In genomic region chr6:130494745-130495144, GRCh38 we compare ENCODE assay signal across 19 cellular contexts.
DNase-seq lines count a peak whose midpoint lies in the region; TF ChIP-seq lines count a peak whose summit lies in the region.
"Had no signal": no experiment of that assay in that cellular context is flagged by ENCODE, and none has a peak within 500 bp of the region (broad histone marks: within the 10 kb centered on the region; RNA-seq: fewer than 3 reads in every experiment).

No MANE protein-coding gene starts in this region.

- no peak for TF ChIP-seq CTCF in AG04449 (IDR thresholded peaks at IDR 0.05; ENCODE audit: insufficient read depth, low read length, missing control alignments)
- TF ChIP-seq CTCF in astrocyte of the spinal cord (IDR thresholded peaks at IDR 0.05; ENCODE audit: low read depth, low read length), result no peak
- no peak for TF ChIP-seq CTCF in foreskin fibroblast (IDR thresholded peaks at IDR 0.05; ENCODE audit: low read depth, low read length)

- in situ Hi-C loops in astrocyte of the spinal cord (cut with HindIII; ENCODE audit: low sequenced_read_pairs), result no loop called here

- DNase-seq in AG04449 (ENCODE audit: low read depth, low spot score), result peak; percentile 29
- DNase-seq in HS-5 (ENCODE audit: low read depth), result peak; percentile 61
- peak; percentile 36 for DNase-seq in astrocyte of the spinal cord (ENCODE audit: low read depth, low spot score)
- peak; percentile 31 to 61 for DNase-seq in foreskin fibroblast
- DNase-seq in GDM1 (lab: John Stamatoyannopoulos, UW), result no peak
- DNase-seq in effector CD8-positive, alpha-beta T cell (lab: John Stamatoyannopoulos, UW), result no peak
- DNase-seq in DMS53 treated with DMSO at 0.1 percent for 48 hours (lab: John Stamatoyannopoulos, UW; ENCODE audit: unreplicated experiment), result no peak
- no peak for DNase-seq in NCI-H1417 treated with DMSO at 0.1 percent for 48 hours (lab: John Stamatoyannopoulos, UW)
- DNase-seq: 8988T; BE2C; CD4-positive, alpha-beta T cell; DMS153; Kasumi-1; MG63; NCI-H1092; NCI-H2081; NCI-H510A; NCI-H748 treated with DMSO at 0.1 percent for 48 hours; Right ventricle myocardium superior had no signal

- H3K4me3 ChIP-seq in AG04449 (ENCODE audit: low read depth, low read length), result no peak overlapping the region
- H3K4me3 ChIP-seq in astrocyte of the spinal cord (ENCODE audit: low read depth, low read length), result no peak overlapping the region
- H3K4me3 ChIP-seq in foreskin fibroblast (ENCODE audit: low read depth in 1 of 2, low read length in 2 of 2), result no peak overlapping the region
- H3K4me3 ChIP-seq: MG63 had no signal

- CTCF ChIA-PET in AG04449 (lab: Yijun Ruan, JAX), result no interaction called here

- POLR2A ChIA-PET in AG04449 (lab: Yijun Ruan, JAX), result no interaction called here

Comparison
In these comparisons a context has a peak if more than half of its experiments do, and no peak if none do; other contexts are left out.
1. DNase-seq: peak in AG04449 (single experiment), HS-5 (single experiment), astrocyte of the spinal cord (single experiment) and foreskin fibroblast (2 of 2); none in GDM1 (single experiment), effector CD8-positive, alpha-beta T cell (single experiment), DMS53 treated with DMSO at 0.1 percent for 48 hours (single experiment) and NCI-H1417 treated with DMSO at 0.1 percent for 48 hours (single experiment).